ENCODE assay signal across 8 cellular contexts in genomic region chr2:127829845-127830246, GRCh38.
DNase-seq lines count a peak whose midpoint lies in the region; ATAC-seq lines count a peak whose summit lies in the region.

No MANE protein-coding gene starts in this region.

- peaks cover 30% of the 10 kb centered on the region for H3K9me3 Mint-ChIP-seq in T-helper 2 cell treated with Interferon-gamma antibody and Interleukin-4, amounts not matched to agents 5 μg/mL and 100 μg/mL, for 36 hours
- peaks cover 10% of the 10 kb centered on the region for H3K9me3 Mint-ChIP-seq in stimulated activated memory B cell treated with anti-CD40 and anti-IgM and Interleukin-4, amounts not matched to agents 10 μg/mL and 1 μg/mL and 100 μg/mL, for 72 hours

- peak overlapping the region; percentile 52 for H3K4me3 Mint-ChIP-seq in T-helper 2 cell treated with Interferon-gamma antibody and Interleukin-4, amounts not matched to agents 5 μg/mL and 100 μg/mL, for 36 hours
- peak overlapping the region; percentile 56 for H3K4me3 Mint-ChIP-seq in stimulated activated memory B cell treated with anti-CD40 and anti-IgM and Interleukin-4, amounts not matched to agents 10 μg/mL and 1 μg/mL and 100 μg/mL, for 72 hours

- H3K27ac Mint-ChIP-seq in T-helper 2 cell treated with Interferon-gamma antibody and Interleukin-4, amounts not matched to agents 5 μg/mL and 100 μg/mL, for 36 hours = peak overlapping the region; percentile 83
- peak overlapping the region; percentile 77 for H3K27ac Mint-ChIP-seq in stimulated activated memory B cell treated with anti-CD40 and anti-IgM and Interleukin-4, amounts not matched to agents 10 μg/mL and 1 μg/mL and 100 μg/mL, for 72 hours

- H3K36me3 Mint-ChIP-seq in T-helper 2 cell treated with Interferon-gamma antibody and Interleukin-4, amounts not matched to agents 5 μg/mL and 100 μg/mL, for 36 hours (ENCODE audit: low read depth) = peaks cover 17% of the 10 kb centered on the region
- H3K36me3 Mint-ChIP-seq in stimulated activated memory B cell treated with anti-CD40 and anti-IgM and Interleukin-4, amounts not matched to agents 10 μg/mL and 1 μg/mL and 100 μg/mL, for 72 hours = no peaks in the 10 kb centered on the region

- DNase-seq in NCI-H1417 (lab: John Stamatoyannopoulos, UW) = peak in 2 of 3 experiments; percentile 22 to 60
- no peak for DNase-seq in NCI-H1417 treated with DMSO at 0.1 percent for 48 hours (lab: John Stamatoyannopoulos, UW)
- DNase-seq in T-helper 2 cell treated with Interferon-gamma antibody and Interleukin-4, amounts not matched to agents 5 μg/mL and 100 μg/mL, for 36 hours (ENCODE audit: low spot score) = peak; percentile 73
- DNase-seq in epithelial cell of prostate (ENCODE audit: low read depth, low spot score) = no peak
- DNase-seq in COR-L47 (lab: John Stamatoyannopoulos, UW) = no peak
- DNase-seq in NCI-H748 (lab: John Stamatoyannopoulos, UW; ENCODE audit: unreplicated experiment) = no peak

- ATAC-seq in HG03196 (IDR thresholded peaks at IDR 0.05; ENCODE audit: unreplicated experiment) = peak; percentile 96
- ATAC-seq in stimulated activated memory B cell treated with anti-CD40 and anti-IgM and Interleukin-4, amounts not matched to agents 10 μg/mL and 1 μg/mL and 100 μg/mL, for 72 hours = peak; percentile 99

- H3K27ac ChIP-seq in epithelial cell of prostate = peak overlapping the region; percentile 26

- H3K27me3 Mint-ChIP-seq in T-helper 2 cell treated with Interferon-gamma antibody and Interleukin-4, amounts not matched to agents 5 μg/mL and 100 μg/mL, for 36 hours (ENCODE audit: low read depth) = no peaks in the 10 kb centered on the region
- peaks cover 41% of the 10 kb centered on the region for H3K27me3 Mint-ChIP-seq in stimulated activated memory B cell treated with anti-CD40 and anti-IgM and Interleukin-4, amounts not matched to agents 10 μg/mL and 1 μg/mL and 100 μg/mL, for 72 hours

- H3K4me1 Mint-ChIP-seq in T-helper 2 cell treated with Interferon-gamma antibody and Interleukin-4, amounts not matched to agents 5 μg/mL and 100 μg/mL, for 36 hours (ENCODE audit: low read depth) = peaks cover 23% of the 10 kb centered on the region
- peaks cover 45% of the 10 kb centered on the region for H3K4me1 Mint-ChIP-seq in stimulated activated memory B cell treated with anti-CD40 and anti-IgM and Interleukin-4, amounts not matched to agents 10 μg/mL and 1 μg/mL and 100 μg/mL, for 72 hours

Comparison
In these comparisons a context has a peak if more than half of its experiments do, and no peak if none do; other contexts are left out.
1. DNase-seq: peak in NCI-H1417 (2 of 3) and T-helper 2 cell treated with Interferon-gamma antibody and Interleukin-4, amounts not matched to agents 5 μg/mL and 100 μg/mL, for 36 hours (single experiment); none in NCI-H1417 treated with DMSO at 0.1 percent for 48 hours (single experiment), epithelial cell of prostate (single experiment), COR-L47 (single experiment) and NCI-H748 (single experiment).